In genomic region chr6:132298344-132298949, GRCh38 we compare ENCODE assay signal across 8 cellular contexts.
DNase-seq lines count a peak whose midpoint lies in the region; ATAC-seq, FAIRE-seq and TF ChIP-seq lines count a peak whose summit lies in the region.

No MANE protein-coding gene starts in this region.

- H3K4me1 ChIP-seq in foreskin keratinocyte (no peaks in the 10 kb centered on the region), psoas muscle (no peaks in the 10 kb centered on the region)

- POLR2A ChIA-PET in CD4-positive, alpha-beta T cell (lab: Charles Lee): no interaction called here
- POLR2A ChIA-PET in activated B cell treated with CpG ODN at 0.5 μM for 24 hours (lab: Charles Lee): interaction anchor here (1.0 to 2.3 kb wide), 2 partner anchors 19 to 187 kb away, joined by 3 to 12 read pairs; no protein-coding TSS in a partner anchor

- ATAC-seq in CD4-positive, alpha-beta T cell (ENCODE audit: poor library complexity): no peak
- ATAC-seq in activated B cell treated with CpG ODN at 0.5 μM for 24 hours (ENCODE audit: low read depth) (peak; percentile 60), foreskin keratinocyte (peak; percentile 70), psoas muscle (no peak)

- no peak for FAIRE-seq in H54 (lab: Jason Lieb, UNC)

- CTCF ChIA-PET in CD4-positive, alpha-beta T cell (lab: Charles Lee): interaction anchor here (1.2 to 2.1 kb wide), 2 partner anchors 19 to 29 kb away, joined by 4 to 9 read pairs; no protein-coding TSS in a partner anchor
- CTCF ChIA-PET in activated B cell treated with CpG ODN at 0.5 μM for 24 hours (lab: Charles Lee): interaction anchor here (0.6 to 16.4 kb wide), 19 partner anchors 9 to 1625 kb away, joined by 3 to 553 read pairs (median 4); no protein-coding TSS in a partner anchor

- no peak overlapping the region for H3K4me3 Mint-ChIP-seq in CD4-positive, alpha-beta T cell
- no peak overlapping the region for H3K4me3 Mint-ChIP-seq in activated B cell treated with CpG ODN at 0.5 μM for 24 hours

- H3K27ac Mint-ChIP-seq in CD4-positive, alpha-beta T cell: no peak overlapping the region
- H3K27ac Mint-ChIP-seq in activated B cell treated with CpG ODN at 0.5 μM for 24 hours: no peak overlapping the region

- peaks cover 21% of the 10 kb centered on the region for H3K27me3 Mint-ChIP-seq in CD4-positive, alpha-beta T cell
- H3K27me3 Mint-ChIP-seq in activated B cell treated with CpG ODN at 0.5 μM for 24 hours: no peaks in the 10 kb centered on the region

- no peak for TF ChIP-seq POLR2A in H54 (IDR thresholded peaks at IDR 0.05; ENCODE audit: low read depth, low read length)

- intact Hi-C loops in CD4-positive, alpha-beta T cell (cut with DNase I, micrococcal nuclease): loop anchor here in 1 of 2 experiments (5.0 kb wide), 1 partner anchor 1411 kb away; no protein-coding TSS in a partner anchor
- intact Hi-C loops in activated B cell treated with CpG ODN at 0.5 μM for 24 hours (cut with micrococcal nuclease): loop anchor here (1.0 to 2.0 kb wide), 2 partner anchors 19 to 384 kb away; no protein-coding TSS in a partner anchor
- intact Hi-C loops in psoas muscle (cut with DNase I): loop anchor here in 1 of 2 donors (5.0 kb wide), 1 partner anchor 184 kb away; no protein-coding TSS in a partner anchor

- H3K9me3 Mint-ChIP-seq in CD4-positive, alpha-beta T cell: no peaks in the 10 kb centered on the region
- no peaks in the 10 kb centered on the region for H3K9me3 Mint-ChIP-seq in activated B cell treated with CpG ODN at 0.5 μM for 24 hours

- TF ChIP-seq CTCF in CD4-positive, alpha-beta T cell (IDR thresholded peaks at IDR 0.05): peak; percentile 40
- TF ChIP-seq CTCF in GM13977 (IDR thresholded peaks at IDR 0.05; ENCODE audit: extremely low read depth, insufficient read depth, missing control alignments) (peak; percentile 61), activated B cell treated with CpG ODN at 0.5 μM for 24 hours (IDR thresholded peaks at IDR 0.05) (peak; percentile 26), foreskin keratinocyte (conservative IDR thresholded peaks at IDR 0.05) (peak; percentile 79), psoas muscle (IDR thresholded peaks at IDR 0.05) (peak; percentile 53)

- no peak overlapping the region for H3K4me3 ChIP-seq in psoas muscle

- no peak overlapping the region for H3K27ac ChIP-seq in CD4-positive, alpha-beta T cell (ENCODE audit: low read depth, low read length)
- H3K27ac ChIP-seq in foreskin keratinocyte: no peak overlapping the region
- H3K27ac ChIP-seq in psoas muscle: no peak overlapping the region

- H3K27me3 ChIP-seq in CD4-positive, alpha-beta T cell (ENCODE audit: control insufficient read depth, insufficient read depth, low read length): peaks cover 3% of the 10 kb centered on the region
- H3K27me3 ChIP-seq in foreskin keratinocyte (no peaks in the 10 kb centered on the region), psoas muscle (ENCODE audit: insufficient read depth in 3 of 3, low read length in 2 of 3) (no peaks in the 10 kb centered on the region)

- no peaks in the 10 kb centered on the region for H3K36me3 Mint-ChIP-seq in CD4-positive, alpha-beta T cell (ENCODE audit: low read depth)
- peaks cover 1% of the 10 kb centered on the region for H3K36me3 Mint-ChIP-seq in activated B cell treated with CpG ODN at 0.5 μM for 24 hours (ENCODE audit: low read depth)

- no peaks in the 10 kb centered on the region for H3K4me1 Mint-ChIP-seq in CD4-positive, alpha-beta T cell (ENCODE audit: low read depth)
- no peaks in the 10 kb centered on the region for H3K4me1 Mint-ChIP-seq in activated B cell treated with CpG ODN at 0.5 μM for 24 hours

- no peaks in the 10 kb centered on the region for H3K9me3 ChIP-seq in CD4-positive, alpha-beta T cell (ENCODE audit: control insufficient read depth, low read length)
- no peaks in the 10 kb centered on the region for H3K9me3 ChIP-seq in psoas muscle

- peak in 3 of 10 experiments; percentile 8 to 13 (median 9) for DNase-seq in CD4-positive, alpha-beta T cell
- peak; percentile 15 for DNase-seq in GM13977 (ENCODE audit: low spot score)
- peak; percentile 51 for DNase-seq in LHCN-M2 (ENCODE audit: low read depth)
- DNase-seq in activated B cell treated with CpG ODN at 0.5 μM for 24 hours: no peak
- peak in 1 of 2 donors; percentile 31 for DNase-seq in foreskin keratinocyte
- no peak for DNase-seq in psoas muscle
- DNase-seq in H54 (ENCODE audit: insufficient read length, low spot score): no peak
- no peak for DNase-seq in NCI-H1048 (lab: John Stamatoyannopoulos, UW)

- H3K36me3 ChIP-seq in psoas muscle (ENCODE audit: insufficient read depth in 1 of 2, low read depth in 1 of 2): no peaks in the 10 kb centered on the region

- in situ Hi-C loops in GM13977 (cut with MboI; ENCODE audit: low pct_unique_long_range_greater_than_20kb, low sequenced_read_pairs, unreplicated experiment): loop anchor here (5.0 to 25.0 kb wide), 2 partner anchors 184 to 464 kb away; partner anchors contain the start of gene VNN2

Comparison
In these comparisons a context has a peak if more than half of its experiments do, and no peak if none do; other contexts are left out.
1. ATAC-seq: peak in activated B cell treated with CpG ODN at 0.5 μM for 24 hours (single experiment) and foreskin keratinocyte (single experiment); none in CD4-positive, alpha-beta T cell (single experiment) and psoas muscle (0 of 4).
2. DNase-seq: peak in GM13977 (single experiment) and LHCN-M2 (single experiment); none in activated B cell treated with CpG ODN at 0.5 μM for 24 hours (single experiment), psoas muscle (0 of 2), H54 (single experiment) and NCI-H1048 (single experiment).
3. CTCF ChIP-seq: peak in every context shown above with its lines; median percentile 79 in foreskin keratinocyte; 61 in GM13977; 53 in psoas muscle; 40 in CD4-positive, alpha-beta T cell; 26 in activated B cell treated with CpG ODN at 0.5 μM for 24 hours.